Comparison of ENCODE assay signal across 13 cellular contexts in the genomic region with DNA sequence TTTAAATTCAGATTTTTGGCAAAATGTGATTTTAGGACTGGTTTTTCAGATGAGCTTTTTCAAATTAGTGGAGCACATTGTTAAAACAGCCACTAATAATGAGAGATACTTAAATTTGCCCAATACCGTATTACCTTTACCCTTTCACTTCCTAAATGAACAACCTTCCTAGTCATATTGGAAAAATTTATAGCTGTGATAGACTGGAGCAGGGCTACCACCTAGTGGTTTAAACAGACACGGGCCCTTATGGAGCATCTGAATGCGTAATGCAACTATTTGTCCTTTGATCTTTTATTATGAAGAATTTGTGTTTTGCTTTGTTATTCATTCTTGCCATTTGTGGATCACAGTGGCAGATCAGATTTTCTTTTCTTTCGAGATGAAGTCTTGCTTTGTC.
A peak's percentile ranks its signal among the peaks of the same experiment; 100 is the strongest.
DNase-seq lines count a peak whose midpoint lies in the region; ATAC-seq and TF ChIP-seq lines count a peak whose summit lies in the region.
"Had no signal": no experiment of that assay in that cellular context is flagged by ENCODE, and none has a peak within 500 bp of the region (broad histone marks: within the 10 kb centered on the region; RNA-seq: fewer than 3 reads in every experiment).

No MANE protein-coding gene starts in this region.

- H3K27ac Mint-ChIP-seq in activated CD8-positive, alpha-beta T cell treated with anti-CD3 and anti-CD28 coated beads for 36 hours = no peak overlapping the region
- H3K27ac Mint-ChIP-seq in activated CD8-positive, alpha-beta T cell treated with anti-CD3 and anti-CD28 coated beads, Interleukin-2, amount 10 ng/mL, durations not matched to agents 7 days and 5 days = no peak overlapping the region
- no peak overlapping the region for H3K27ac Mint-ChIP-seq in activated naive CD8-positive, alpha-beta T cell treated with anti-CD3 and anti-CD28 coated beads for 36 hours
- H3K27ac Mint-ChIP-seq: activated naive CD4-positive, alpha-beta T cell treated with anti-CD3 and anti-CD28 coated beads, Interleukin-2, amount 50 U/mL, for 24 hours; memory B cell had no signal

- intact Hi-C loops in activated CD8-positive, alpha-beta T cell treated with anti-CD3 and anti-CD28 coated beads for 36 hours (cut with micrococcal nuclease) = no loop called here
- intact Hi-C loops in IMR-90 (cut with micrococcal nuclease) (no loop called here), mucosa of descending colon (cut with DNase I, micrococcal nuclease) (no loop called here), testis (cut with DNase I; ENCODE audit: low total_unique reads) (no loop called here)

- H4K8ac ChIP-seq in IMR-90 (ENCODE audit: low read depth in 2 of 2, low read length in 2 of 2) = no peak overlapping the region

- peak; percentile 11; the same call in 1 of the 2 replicates for TF ChIP-seq RAD21 in IMR-90 (IDR thresholded peaks at IDR 0.05; ENCODE audit: low read length)

- H4K5ac ChIP-seq in IMR-90 (ENCODE audit: low read depth, low read length) = no peak overlapping the region

- DNase-seq in activated CD8-positive, alpha-beta T cell treated with anti-CD3 and anti-CD28 coated beads for 36 hours = peak; percentile 13
- DNase-seq in activated CD8-positive, alpha-beta T cell treated with anti-CD3 and anti-CD28 coated beads, Interleukin-2, amount 10 ng/mL, durations not matched to agents 7 days and 5 days = no peak
- DNase-seq in IMR-90 (no peak), mucosa of descending colon (no peak), testis (no peak)
- DNase-seq in activated naive CD8-positive, alpha-beta T cell treated with anti-CD3 and anti-CD28 coated beads for 36 hours = peak; percentile 3
- DNase-seq: head of caudate nucleus, NCI-H2029, retina had no signal

- H4K91ac ChIP-seq in IMR-90 (ENCODE audit: insufficient read depth, low read depth, low read length) = no peak overlapping the region

- H3K4me3 ChIP-seq in IMR-90 (ENCODE audit: insufficient read depth, low read depth, low read length) = no peak overlapping the region
- H3K4me3 ChIP-seq in mucosa of descending colon = no peak overlapping the region
- no peak overlapping the region for H3K4me3 ChIP-seq in testis

- no TSS peak for BruUV-seq in IMR-90 (replicated peaks; lab: Mats Ljungman, UMichigan)

- H3K27ac ChIP-seq in IMR-90 (ENCODE audit: insufficient read depth, low read length) = no peak overlapping the region
- no peak overlapping the region for H3K27ac ChIP-seq in testis

- POLR2A ChIA-PET in activated CD8-positive, alpha-beta T cell treated with anti-CD3 and anti-CD28 coated beads for 36 hours (lab: Charles Lee) = no interaction called here
- POLR2A ChIA-PET in activated CD8-positive, alpha-beta T cell treated with anti-CD3 and anti-CD28 coated beads, Interleukin-2, amount 10 ng/mL, durations not matched to agents 7 days and 5 days (lab: Charles Lee) = interaction anchor here (1.0 kb wide), 1 partner anchor 45 kb away, joined by 3 read pairs; no protein-coding TSS in a partner anchor
- POLR2A ChIA-PET in IMR-90 (lab: Charles Lee; ENCODE audit: unreplicated experiment) = no interaction called here

- in situ Hi-C loops in IMR-90 (cut with MboI; ENCODE audit: low sequenced_read_pairs) = no loop called here

- no peak overlapping the region for H3K23ac ChIP-seq in IMR-90 (ENCODE audit: low read depth, low read length)

- peaks cover 4% of the 10 kb centered on the region for H3K9me3 Mint-ChIP-seq in activated CD8-positive, alpha-beta T cell treated with anti-CD3 and anti-CD28 coated beads for 36 hours
- peaks cover 5% of the 10 kb centered on the region for H3K9me3 Mint-ChIP-seq in activated CD8-positive, alpha-beta T cell treated with anti-CD3 and anti-CD28 coated beads, Interleukin-2, amount 10 ng/mL, durations not matched to agents 7 days and 5 days (ENCODE audit: insufficient read depth)
- H3K9me3 Mint-ChIP-seq in activated naive CD8-positive, alpha-beta T cell treated with anti-CD3 and anti-CD28 coated beads for 36 hours = peaks cover 4% of the 10 kb centered on the region
- H3K9me3 Mint-ChIP-seq: activated naive CD4-positive, alpha-beta T cell treated with anti-CD3 and anti-CD28 coated beads, Interleukin-2, amount 50 U/mL, for 24 hours had no signal

- H2AFZ ChIP-seq in IMR-90 (replicated peaks; ENCODE audit: low read length, poor library complexity) = no peak overlapping the region

- no peaks in the 10 kb centered on the region for H3K36me3 ChIP-seq in IMR-90 (ENCODE audit: control insufficient read depth, insufficient read depth, low read length)
- no peaks in the 10 kb centered on the region for H3K36me3 ChIP-seq in mucosa of descending colon (ENCODE audit: low read depth)
- no peaks in the 10 kb centered on the region for H3K36me3 ChIP-seq in testis (ENCODE audit: low read depth, missing control alignments)

- H3K4me3 Mint-ChIP-seq in activated CD8-positive, alpha-beta T cell treated with anti-CD3 and anti-CD28 coated beads for 36 hours = no peak overlapping the region
- no peak overlapping the region for H3K4me3 Mint-ChIP-seq in activated CD8-positive, alpha-beta T cell treated with anti-CD3 and anti-CD28 coated beads, Interleukin-2, amount 10 ng/mL, durations not matched to agents 7 days and 5 days
- H3K4me3 Mint-ChIP-seq in activated naive CD8-positive, alpha-beta T cell treated with anti-CD3 and anti-CD28 coated beads for 36 hours = no peak overlapping the region
- H3K4me3 Mint-ChIP-seq: activated naive CD4-positive, alpha-beta T cell treated with anti-CD3 and anti-CD28 coated beads, Interleukin-2, amount 50 U/mL, for 24 hours; memory B cell had no signal

- H3K27me3 ChIP-seq in IMR-90 (ENCODE audit: control insufficient read depth, insufficient read depth, low read length) (no peaks in the 10 kb centered on the region), testis (no peaks in the 10 kb centered on the region)

- H3K36me3 Mint-ChIP-seq in activated CD8-positive, alpha-beta T cell treated with anti-CD3 and anti-CD28 coated beads for 36 hours (ENCODE audit: low read depth) = peaks cover 7% of the 10 kb centered on the region
- H3K36me3 Mint-ChIP-seq in activated CD8-positive, alpha-beta T cell treated with anti-CD3 and anti-CD28 coated beads, Interleukin-2, amount 10 ng/mL, durations not matched to agents 7 days and 5 days (ENCODE audit: low read depth) = peaks cover 21% of the 10 kb centered on the region
- H3K36me3 Mint-ChIP-seq in activated naive CD8-positive, alpha-beta T cell treated with anti-CD3 and anti-CD28 coated beads for 36 hours = peaks cover 27% of the 10 kb centered on the region

- WGBS in IMR-90 (ENCODE audit: extremely low coverage in 2 of 2, insufficient read length in 1 of 2), 2 experiments = no CpG with 5 or more reads among the region's 4 CpGs
- 70 to 85% methylated on average over 4 of the region's 4 CpGs for WGBS in testis, 2 donors

- H3K4ac ChIP-seq in IMR-90 (ENCODE audit: low read depth, low read length) = no peak overlapping the region

- peaks cover 11 to 21% of the 10 kb centered on the region in 2 experiments for H3K79me1 ChIP-seq in IMR-90 (ENCODE audit: low read depth in 1 of 2, low read length in 2 of 2)

- peaks cover 20% of the 10 kb centered on the region for H3K4me1 Mint-ChIP-seq in activated CD8-positive, alpha-beta T cell treated with anti-CD3 and anti-CD28 coated beads for 36 hours (ENCODE audit: low read depth)
- peaks cover 4% of the 10 kb centered on the region for H3K4me1 Mint-ChIP-seq in activated CD8-positive, alpha-beta T cell treated with anti-CD3 and anti-CD28 coated beads, Interleukin-2, amount 10 ng/mL, durations not matched to agents 7 days and 5 days (ENCODE audit: low read depth)
- peaks cover 18% of the 10 kb centered on the region for H3K4me1 Mint-ChIP-seq in activated naive CD8-positive, alpha-beta T cell treated with anti-CD3 and anti-CD28 coated beads for 36 hours

- TF ChIP-seq POLR2A in IMR-90 (IDR thresholded peaks at IDR 0.05; ENCODE audit: low read depth, low read length) = no peak
- no peak for TF ChIP-seq POLR2A in testis (IDR thresholded peaks at IDR 0.05)

- no peak overlapping the region for H2BK5ac ChIP-seq in IMR-90 (ENCODE audit: low read depth, low read length, poor library complexity, severe bottlenecking)

- no peak overlapping the region for H2AK5ac ChIP-seq in IMR-90 (ENCODE audit: low read depth, low read length)

- no peak for TF ChIP-seq CTCF in activated CD8-positive, alpha-beta T cell treated with anti-CD3 and anti-CD28 coated beads for 36 hours (IDR thresholded peaks at IDR 0.05)
- 0 out of 2 replicates have a peak, but pooled peaks have one; percentile 12 for TF ChIP-seq CTCF in IMR-90 (conservative IDR thresholded peaks at IDR 0.05; ENCODE audit: low read depth, low read length)
- TF ChIP-seq CTCF in mucosa of descending colon (IDR thresholded peaks at IDR 0.05) = no peak
- TF ChIP-seq CTCF in testis (IDR thresholded peaks at IDR 0.05) = no peak

- no peak overlapping the region for H2BK15ac ChIP-seq in IMR-90 (ENCODE audit: low read depth, low read length)

- no peaks in the 10 kb centered on the region for H3K9me1 ChIP-seq in IMR-90 (ENCODE audit: insufficient read depth, low read length)

- H3K14ac ChIP-seq in IMR-90 (replicated peaks; ENCODE audit: low read depth, low read length) = no peak overlapping the region

- H3K27me3 Mint-ChIP-seq in activated CD8-positive, alpha-beta T cell treated with anti-CD3 and anti-CD28 coated beads for 36 hours = no peaks in the 10 kb centered on the region
- no peaks in the 10 kb centered on the region for H3K27me3 Mint-ChIP-seq in activated CD8-positive, alpha-beta T cell treated with anti-CD3 and anti-CD28 coated beads, Interleukin-2, amount 10 ng/mL, durations not matched to agents 7 days and 5 days (ENCODE audit: low read depth)
- H3K27me3 Mint-ChIP-seq in activated naive CD8-positive, alpha-beta T cell treated with anti-CD3 and anti-CD28 coated beads for 36 hours = no peaks in the 10 kb centered on the region
- H3K27me3 Mint-ChIP-seq: activated naive CD4-positive, alpha-beta T cell treated with anti-CD3 and anti-CD28 coated beads, Interleukin-2, amount 50 U/mL, for 24 hours; memory B cell had no signal

- peak; percentile 45 for ATAC-seq in activated CD8-positive, alpha-beta T cell treated with anti-CD3 and anti-CD28 coated beads for 36 hours
- ATAC-seq in activated CD8-positive, alpha-beta T cell treated with anti-CD3 and anti-CD28 coated beads, Interleukin-2, amount 10 ng/mL, durations not matched to agents 7 days and 5 days = no peak
- ATAC-seq in IMR-90 (ENCODE audit: low read depth) (no peak), mucosa of descending colon (peak; percentile 27), GM18909 (IDR thresholded peaks at IDR 0.05; ENCODE audit: poor library complexity, unreplicated experiment) (no peak), HG02678 (IDR thresholded peaks at IDR 0.05; ENCODE audit: unreplicated experiment) (no peak)

- peaks cover 11% of the 10 kb centered on the region; the same call in 1 of the 2 replicates for H4K20me1 ChIP-seq in IMR-90 (ENCODE audit: insufficient read depth, low read length)

- H3K9me3 ChIP-seq in IMR-90 (ENCODE audit: control insufficient read depth, insufficient read depth, low read length) (0 out of 2 replicates have a peak, but pooled peaks cover 4% of the 10 kb centered on the region), mucosa of descending colon (no peaks in the 10 kb centered on the region), testis (no peaks in the 10 kb centered on the region)

- H3K9ac ChIP-seq in IMR-90 (ENCODE audit: low read depth, low read length) = no peak overlapping the region

- no peak overlapping the region for H3K18ac ChIP-seq in IMR-90 (ENCODE audit: low read depth, low read length)

- CTCF ChIA-PET in activated CD8-positive, alpha-beta T cell treated with anti-CD3 and anti-CD28 coated beads for 36 hours (lab: Charles Lee) = interaction anchor here (0.7 to 1.3 kb wide), 2 partner anchors 123 to 124 kb away, joined by 3 read pairs; no protein-coding TSS in a partner anchor
- CTCF ChIA-PET in activated CD8-positive, alpha-beta T cell treated with anti-CD3 and anti-CD28 coated beads, Interleukin-2, amount 10 ng/mL, durations not matched to agents 7 days and 5 days (lab: Charles Lee) = no interaction called here
- CTCF ChIA-PET in IMR-90 (lab: Yijun Ruan, JAX) = no interaction called here

- H3K4me1 ChIP-seq in IMR-90 (ENCODE audit: control insufficient read depth, insufficient read depth, low read length) = no peaks in the 10 kb centered on the region
- H3K4me1 ChIP-seq in mucosa of descending colon (ENCODE audit: low read depth) = no peaks in the 10 kb centered on the region
- no peaks in the 10 kb centered on the region for H3K4me1 ChIP-seq in testis

- no peak overlapping the region for H2BK120ac ChIP-seq in IMR-90 (ENCODE audit: low read depth, low read length)

- H2AK9ac ChIP-seq in IMR-90 (replicated peaks; ENCODE audit: low read depth, low read length, poor library complexity) = no peak overlapping the region

- H2BK20ac ChIP-seq in IMR-90 (ENCODE audit: low read depth, low read length) = no peak overlapping the region

- no peak overlapping the region for H3K4me2 ChIP-seq in IMR-90 (ENCODE audit: low read depth, low read length)

- dilution Hi-C loops in IMR-90 (cut with HindIII; ENCODE audit: low sequenced_read_pairs, unreplicated experiment) = no loop called here

- no peak overlapping the region for H3K56ac ChIP-seq in IMR-90 (ENCODE audit: extremely low read depth, insufficient read depth, low read length)

Comparison
In these comparisons a context has a peak if more than half of its experiments do, and no peak if none do; other contexts are left out.
1. ATAC-seq: peak in activated CD8-positive, alpha-beta T cell treated with anti-CD3 and anti-CD28 coated beads for 36 hours (single experiment) and mucosa of descending colon (single experiment); none in activated CD8-positive, alpha-beta T cell treated with anti-CD3 and anti-CD28 coated beads, Interleukin-2, amount 10 ng/mL, durations not matched to agents 7 days and 5 days (single experiment), IMR-90 (single experiment), GM18909 (single experiment) and HG02678 (single experiment).
2. DNase-seq: peak in activated CD8-positive, alpha-beta T cell treated with anti-CD3 and anti-CD28 coated beads for 36 hours (single experiment) and activated naive CD8-positive, alpha-beta T cell treated with anti-CD3 and anti-CD28 coated beads for 36 hours (single experiment); none in activated CD8-positive, alpha-beta T cell treated with anti-CD3 and anti-CD28 coated beads, Interleukin-2, amount 10 ng/mL, durations not matched to agents 7 days and 5 days (single experiment), IMR-90 (single experiment), mucosa of descending colon (0 of 3) and testis (single experiment).